Comparison of ENCODE assay signal across 24 cellular contexts in genomic region chr1:55997550-55997949, GRCh38.
A peak's percentile ranks its signal among the peaks of the same experiment; 100 is the strongest.
DNase-seq lines count a peak whose midpoint lies in the region; ATAC-seq, FAIRE-seq and TF ChIP-seq lines count a peak whose summit lies in the region.
"Had no signal": no experiment of that assay in that cellular context is flagged by ENCODE, and none has a peak within 500 bp of the region (broad histone marks: within the 10 kb centered on the region; RNA-seq: fewer than 3 reads in every experiment).

No MANE protein-coding gene starts in this region.

- DNase-seq in HFF-Myc (ENCODE audit: extremely low read depth, low read depth) (peak; percentile 81), fibroblast of villous mesenchyme (ENCODE audit: low read depth) (peak; percentile 46), sciatic nerve (ENCODE audit: low spot score) (no peak), DMS53 (lab: John Stamatoyannopoulos, UW) (no peak)
- DNase-seq: CD4-positive, CD25-positive, alpha-beta regulatory T cell; COR-L47; DND-41; MM.1S; NCI-H1048; NCI-H1417 treated with DMSO at 0.1 percent for 48 hours; NCI-H1930; NCI-H2227 treated with DMSO at 0.1 percent for 48 hours; NCI-H524; NCI-H774; NK-92 treated with Interleukin-12 subunit alpha and Interleukin-12 subunit beta, amount 100 ng/mL, for 24 hours; SJCRH30 had no signal

- ATAC-seq in sciatic nerve, result peak; percentile 85
- no peak for ATAC-seq in HG03460 (IDR thresholded peaks at IDR 0.05; ENCODE audit: unreplicated experiment)
- ATAC-seq in GM21526 (IDR thresholded peaks at IDR 0.05; ENCODE audit: low FRiP score, unreplicated experiment), result no peak
- ATAC-seq: A549, K562 had no signal

- H3K4me3 ChIP-seq in HFF-Myc (replicated peaks; ENCODE audit: low read depth, low read length) (no peak overlapping the region), fibroblast of villous mesenchyme (ENCODE audit: low read depth, low read length) (no peak overlapping the region)
- H3K4me3 ChIP-seq: A549, K562, SJCRH30 had no signal

- FAIRE-seq in endometrium (lab: Jason Lieb, UNC), result peak; percentile 86
- FAIRE-seq: A549, GM18507, H1, K562, RCC 7860 had no signal

- no peak for TF ChIP-seq CTCF in HFF-Myc (IDR thresholded peaks at IDR 0.05; ENCODE audit: low read depth, low read length, missing control alignments)
- TF ChIP-seq CTCF in fibroblast of villous mesenchyme (IDR thresholded peaks at IDR 0.05; ENCODE audit: insufficient read depth, low read depth, low read length), result no peak

- intact Hi-C loops in sciatic nerve (cut with DNase I), result no loop called here

Comparison
In these comparisons a context has a peak if more than half of its experiments do, and no peak if none do; other contexts are left out.
1. DNase-seq: peak in HFF-Myc (single experiment) and fibroblast of villous mesenchyme (single experiment); none in sciatic nerve (single experiment) and DMS53 (single experiment).